In genomic region chr1:7940034-7940433, GRCh38 we compare ENCODE assay signal across 21 cellular contexts. TPM values are rescaled to one million over a fixed set of nuclear protein-coding genes. Genes with fewer than 3 reads are reported as not detected.
DNase-seq lines count a peak whose midpoint lies in the region; ATAC-seq lines count a peak whose summit lies in the region.
"Had no signal": no experiment of that assay in that cellular context is flagged by ENCODE, and none has a peak within 500 bp of the region (broad histone marks: within the 10 kb centered on the region; RNA-seq: fewer than 3 reads in every experiment).

No MANE protein-coding gene starts in this region.

- ATAC-seq in activated T-cell treated with anti-CD3 and anti-CD28 coated beads, Interleukin-2, amount 50 U/mL, for 72 hours (replicated peaks in 1 of 2), result no peak
- ATAC-seq in natural killer cell treated with Interleukin-12 subunit alpha and Interleukin-12 subunit beta and Interleukin-15 and Interleukin-18, amount 100 ng/mL, for 72 hours, result no peak
- no peak for ATAC-seq in GM18868 (IDR thresholded peaks at IDR 0.05; ENCODE audit: unreplicated experiment)
- ATAC-seq: gastroesophageal sphincter, psoas muscle had no signal

- no peaks in the 10 kb centered on the region for H3K9me3 ChIP-seq in CD8-positive, alpha-beta memory T cell (ENCODE audit: low read length)
- no peaks in the 10 kb centered on the region for H3K9me3 ChIP-seq in HAP-1
- H3K9me3 ChIP-seq: gastroesophageal sphincter, lower lobe of right lung, psoas muscle, thyroid gland had no signal

- H3K27me3 ChIP-seq in CD8-positive, alpha-beta memory T cell (ENCODE audit: insufficient read depth, low read length, poor library complexity, severe bottlenecking), result no peaks in the 10 kb centered on the region
- H3K27me3 ChIP-seq in HAP-1 (ENCODE audit: low read depth), result peaks cover 41% of the 10 kb centered on the region
- H3K27me3 ChIP-seq: thyroid gland had no signal

- no peak overlapping the region for H3K27ac ChIP-seq in CD8-positive, alpha-beta memory T cell (ENCODE audit: low read depth, low read length)
- H3K27ac ChIP-seq: gastroesophageal sphincter, lower lobe of right lung, psoas muscle, SK-N-MC, thyroid gland had no signal

- POLR2A ChIA-PET in CD8-positive, alpha-beta memory T cell (lab: Charles Lee), result no interaction called here

- in situ Hi-C loops in HAP-1 (cut with MboI; ENCODE audit: low sequenced_read_pairs), result no loop called here

- CTCF ChIA-PET in CD8-positive, alpha-beta memory T cell (lab: Charles Lee), result interaction anchor here (1.0 to 2.3 kb wide), 5 partner anchors 9 to 45 kb away, joined by 3 to 9 read pairs (median 3); no protein-coding TSS in a partner anchor

- H3K4me3 ChIP-seq in CD8-positive, alpha-beta memory T cell (ENCODE audit: low read length), result no peak overlapping the region
- H3K4me3 ChIP-seq in HAP-1, result no peak overlapping the region
- H3K4me3 ChIP-seq: gastroesophageal sphincter, lower lobe of right lung, psoas muscle, SK-N-MC, thyroid gland had no signal

- no peak for DNase-seq in activated T-cell treated with anti-CD3 and anti-CD28 coated beads, Interleukin-2, amount 50 U/mL, for 72 hours
- DNase-seq in activated T-cell treated with anti-CD3 and anti-CD28 coated beads for 4 hours (no peak), HAP-1 (ENCODE audit: low spot score in 2 of 2) (no peak), retina (no peak)
- no peak for DNase-seq in CD8-positive, alpha-beta memory T cell
- no peak for DNase-seq in natural killer cell treated with Interleukin-12 subunit alpha and Interleukin-12 subunit beta and Interleukin-15 and Interleukin-18, amount 100 ng/mL, for 72 hours (ENCODE audit: low spot score)
- DNase-seq: KG1; NCI-H146; NCI-H510A treated with DMSO at 0.1 percent for 48 hours; psoas muscle; RPMI8226; stimulated activated naive CD4-positive, alpha-beta T cell; thyroid gland had no signal

- H3K9me3 Mint-ChIP-seq in activated T-cell treated with anti-CD3 and anti-CD28 coated beads, Interleukin-2, amount 50 U/mL, for 72 hours, result no peaks in the 10 kb centered on the region
- H3K9me3 Mint-ChIP-seq in CD8-positive, alpha-beta memory T cell, result no peaks in the 10 kb centered on the region
- no peaks in the 10 kb centered on the region for H3K9me3 Mint-ChIP-seq in activated naive CD8-positive, alpha-beta T cell (ENCODE audit: low read depth)
- no peaks in the 10 kb centered on the region for H3K9me3 Mint-ChIP-seq in natural killer cell treated with Interleukin-12 subunit alpha and Interleukin-12 subunit beta and Interleukin-15 and Interleukin-18, amount 100 ng/mL, for 72 hours
- H3K9me3 Mint-ChIP-seq: activated B cell treated with CpG ODN at 0.5 μM for 24 hours had no signal

- H3K4me1 Mint-ChIP-seq in activated T-cell treated with anti-CD3 and anti-CD28 coated beads, Interleukin-2, amount 50 U/mL, for 72 hours (ENCODE audit: low read depth), result peaks cover 69% of the 10 kb centered on the region
- peaks cover 57 to 73% (median 67%) of the 10 kb centered on the region in 3 donors for H3K4me1 Mint-ChIP-seq in CD8-positive, alpha-beta memory T cell
- peaks cover 53% of the 10 kb centered on the region for H3K4me1 Mint-ChIP-seq in activated naive CD8-positive, alpha-beta T cell (ENCODE audit: low read depth)
- H3K4me1 Mint-ChIP-seq in natural killer cell treated with Interleukin-12 subunit alpha and Interleukin-12 subunit beta and Interleukin-15 and Interleukin-18, amount 100 ng/mL, for 72 hours (ENCODE audit: low read depth in 2 of 2), result peaks cover 62 to 67% of the 10 kb centered on the region in 2 donors

- peaks cover 25% of the 10 kb centered on the region for H3K4me1 ChIP-seq in CD8-positive, alpha-beta memory T cell (ENCODE audit: insufficient read depth, low read length)
- peaks cover 3% of the 10 kb centered on the region for H3K4me1 ChIP-seq in HAP-1

- peaks cover 8 to 16% of the 10 kb centered on the region in 2 donors for H3K36me3 Mint-ChIP-seq in activated T-cell treated with anti-CD3 and anti-CD28 coated beads, Interleukin-2, amount 50 U/mL, for 72 hours (ENCODE audit: insufficient read depth in 2 of 2)
- H3K36me3 Mint-ChIP-seq in CD8-positive, alpha-beta memory T cell, result no peaks in the 10 kb centered on the region
- peaks cover 29% of the 10 kb centered on the region for H3K36me3 Mint-ChIP-seq in activated naive CD8-positive, alpha-beta T cell
- H3K36me3 Mint-ChIP-seq in natural killer cell treated with Interleukin-12 subunit alpha and Interleukin-12 subunit beta and Interleukin-15 and Interleukin-18, amount 100 ng/mL, for 72 hours, result peaks cover 20% of the 10 kb centered on the region

- H3K4me3 Mint-ChIP-seq in activated T-cell treated with anti-CD3 and anti-CD28 coated beads, Interleukin-2, amount 50 U/mL, for 72 hours, result peak overlapping the region; percentile 87 to 88
- peak overlapping the region; percentile 76 to 87 (median 82) for H3K4me3 Mint-ChIP-seq in CD8-positive, alpha-beta memory T cell
- peak overlapping the region; percentile 89 for H3K4me3 Mint-ChIP-seq in activated naive CD8-positive, alpha-beta T cell
- H3K4me3 Mint-ChIP-seq in natural killer cell treated with Interleukin-12 subunit alpha and Interleukin-12 subunit beta and Interleukin-15 and Interleukin-18, amount 100 ng/mL, for 72 hours, result peak overlapping the region; percentile 89

- H3K36me3 ChIP-seq in CD8-positive, alpha-beta memory T cell (ENCODE audit: insufficient read depth, low read length), result no peaks in the 10 kb centered on the region
- H3K36me3 ChIP-seq in HAP-1 (replicated peaks), result no peaks in the 10 kb centered on the region
- H3K36me3 ChIP-seq: gastroesophageal sphincter, lower lobe of right lung, thyroid gland had no signal

- peak overlapping the region; percentile 93 for H3K27ac Mint-ChIP-seq in activated T-cell treated with anti-CD3 and anti-CD28 coated beads, Interleukin-2, amount 50 U/mL, for 72 hours
- H3K27ac Mint-ChIP-seq in CD8-positive, alpha-beta memory T cell, result peak overlapping the region in 4 of 8 donors; percentile 76 to 93 (median 89)
- peak overlapping the region; percentile 95 for H3K27ac Mint-ChIP-seq in activated naive CD8-positive, alpha-beta T cell
- H3K27ac Mint-ChIP-seq in natural killer cell treated with Interleukin-12 subunit alpha and Interleukin-12 subunit beta and Interleukin-15 and Interleukin-18, amount 100 ng/mL, for 72 hours, result peak overlapping the region; percentile 99

- peaks cover 24% of the 10 kb centered on the region for H3K27me3 Mint-ChIP-seq in activated T-cell treated with anti-CD3 and anti-CD28 coated beads, Interleukin-2, amount 50 U/mL, for 72 hours (ENCODE audit: low read depth)
- H3K27me3 Mint-ChIP-seq in CD8-positive, alpha-beta memory T cell, result peaks cover 8 to 32% of the 10 kb centered on the region in 2 donors
- no peaks in the 10 kb centered on the region for H3K27me3 Mint-ChIP-seq in activated naive CD8-positive, alpha-beta T cell
- no peaks in the 10 kb centered on the region for H3K27me3 Mint-ChIP-seq in natural killer cell treated with Interleukin-12 subunit alpha and Interleukin-12 subunit beta and Interleukin-15 and Interleukin-18, amount 100 ng/mL, for 72 hours

RNA-seq across cellular contexts. Expression of gene TNFRSF9, which starts 0.6 kb away (rescaled TPM):
- 10 to 100 TPM; 35.4 to 86.2 TPM for total RNA-seq in activated T-cell treated with anti-CD3 and anti-CD28 coated beads, Interleukin-2, amount 50 U/mL, for 72 hours
- total RNA-seq in CD8-positive, alpha-beta memory T cell, result 100 to 1,000 TPM; 273 to 279 TPM
- polyA plus RNA-seq in CD8-positive, alpha-beta memory T cell, result 14.4 TPM
- 100 to 1,000 TPM; 126 to 462 TPM for total RNA-seq in natural killer cell treated with Interleukin-12 subunit alpha and Interleukin-12 subunit beta and Interleukin-15 and Interleukin-18, amount 100 ng/mL, for 72 hours
- total RNA-seq: cerebellum had no signal
- polyA plus RNA-seq: keratinocyte had no signal

RNA-seq across cellular contexts. Expression of gene PARK7, which starts 21.5 kb away (rescaled TPM):
- 100 to 1,000 TPM; 247 to 273 TPM for total RNA-seq in activated T-cell treated with anti-CD3 and anti-CD28 coated beads, Interleukin-2, amount 50 U/mL, for 72 hours
- total RNA-seq in CD8-positive, alpha-beta memory T cell, result 100 to 1,000 TPM; 583 to 628 TPM
- polyA plus RNA-seq in CD8-positive, alpha-beta memory T cell, result 396 TPM
- 100 to 1,000 TPM; 417 to 446 TPM for total RNA-seq in natural killer cell treated with Interleukin-12 subunit alpha and Interleukin-12 subunit beta and Interleukin-15 and Interleukin-18, amount 100 ng/mL, for 72 hours
